In the genomic region with DNA sequence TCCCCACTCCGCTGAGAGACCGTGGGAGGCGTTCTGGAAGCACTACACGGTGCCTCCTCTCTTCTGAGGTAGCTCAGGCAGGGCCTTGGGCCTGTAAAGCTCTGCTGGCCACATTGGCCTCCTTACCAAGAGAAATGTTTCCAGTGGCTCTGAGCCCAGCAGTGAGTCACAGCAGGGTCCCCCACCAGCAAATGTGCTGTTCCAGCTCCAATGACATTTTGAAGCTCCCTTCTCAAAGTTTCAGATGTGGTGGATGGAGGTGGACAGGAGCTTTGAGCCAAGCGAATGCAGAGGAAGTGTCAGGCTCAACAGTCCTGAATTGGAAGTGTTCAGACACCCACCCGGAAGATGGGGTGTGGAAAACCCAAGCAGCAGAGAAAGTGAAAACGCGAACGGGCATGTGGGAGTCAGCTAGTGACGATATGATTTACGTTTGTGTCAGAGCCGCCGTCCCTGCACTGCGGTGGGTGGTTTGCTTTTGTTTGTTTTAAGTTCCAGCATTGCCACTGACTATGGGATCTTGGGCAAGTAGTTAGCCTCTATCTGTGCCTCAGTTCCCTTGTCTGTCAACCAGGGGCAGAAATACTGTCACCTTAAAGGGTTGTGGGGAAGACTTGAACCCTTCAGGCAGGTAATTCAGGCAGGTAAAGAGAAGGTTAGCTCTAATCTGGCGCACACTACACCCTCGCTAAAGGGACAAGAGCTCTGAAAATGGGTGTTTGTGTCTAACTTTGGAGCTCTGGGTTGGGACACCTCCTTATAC, we compare ENCODE assay signal across 1 cellular context.
A peak's percentile ranks its signal among the peaks of the same experiment; 100 is the strongest.
TF ChIP-seq lines count a peak whose summit lies in the region.

No MANE protein-coding gene starts in this region.

TF ChIP-seq in GM12878, 131 proteins besides CTCF, POLR2A, EP300 and RAD21 (continued from another document):
- peak; percentile 29; the same call in 1 of the 2 replicates for TF ChIP-seq ZBTB40 (IDR thresholded peaks at IDR 0.05; ENCODE audit: borderline replicate concordance)
- TF ChIP-seq SPI1 (IDR thresholded peaks at IDR 0.05; ENCODE audit: borderline replicate concordance, insufficient read depth, low read depth, low read length), result no peak
- TF ChIP-seq STAT1 (conservative IDR thresholded peaks at IDR 0.05), result no peak
- TF ChIP-seq, protein P1, sequence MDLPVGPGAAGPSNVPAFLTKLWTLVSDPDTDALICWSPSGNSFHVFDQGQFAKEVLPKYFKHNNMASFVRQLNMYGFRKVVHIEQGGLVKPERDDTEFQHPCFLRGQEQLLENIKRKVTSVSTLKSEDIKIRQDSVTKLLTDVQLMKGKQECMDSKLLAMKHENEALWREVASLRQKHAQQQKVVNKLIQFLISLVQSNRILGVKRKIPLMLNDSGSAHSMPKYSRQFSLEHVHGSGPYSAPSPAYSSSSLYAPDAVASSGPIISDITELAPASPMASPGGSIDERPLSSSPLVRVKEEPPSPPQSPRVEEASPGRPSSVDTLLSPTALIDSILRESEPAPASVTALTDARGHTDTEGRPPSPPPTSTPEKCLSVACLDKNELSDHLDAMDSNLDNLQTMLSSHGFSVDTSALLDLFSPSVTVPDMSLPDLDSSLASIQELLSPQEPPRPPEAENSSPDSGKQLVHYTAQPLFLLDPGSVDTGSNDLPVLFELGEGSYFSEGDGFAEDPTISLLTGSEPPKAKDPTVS (IDR thresholded peaks at IDR 0.05; ENCODE audit: low read depth, low read length), result no peak
- no peak for TF ChIP-seq CHD1 (IDR thresholded peaks at IDR 0.05; ENCODE audit: low read depth, low read length)
- TF ChIP-seq MTA3 (IDR thresholded peaks at IDR 0.05; ENCODE audit: borderline replicate concordance, low read length), result no peak
- no peak for TF ChIP-seq NFXL1 (IDR thresholded peaks at IDR 0.05; ENCODE audit: borderline replicate concordance)
- TF ChIP-seq, protein P2, sequence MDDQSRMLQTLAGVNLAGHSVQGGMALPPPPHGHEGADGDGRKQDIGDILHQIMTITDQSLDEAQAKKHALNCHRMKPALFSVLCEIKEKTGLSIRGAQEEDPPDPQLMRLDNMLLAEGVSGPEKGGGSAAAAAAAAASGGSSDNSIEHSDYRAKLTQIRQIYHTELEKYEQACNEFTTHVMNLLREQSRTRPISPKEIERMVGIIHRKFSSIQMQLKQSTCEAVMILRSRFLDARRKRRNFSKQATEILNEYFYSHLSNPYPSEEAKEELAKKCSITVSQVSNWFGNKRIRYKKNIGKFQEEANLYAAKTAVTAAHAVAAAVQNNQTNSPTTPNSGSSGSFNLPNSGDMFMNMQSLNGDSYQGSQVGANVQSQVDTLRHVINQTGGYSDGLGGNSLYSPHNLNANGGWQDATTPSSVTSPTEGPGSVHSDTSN (IDR thresholded peaks at IDR 0.05; ENCODE audit: insufficient replicate concordance, low read depth, low read length), result no peak
- TF ChIP-seq YBX1 (IDR thresholded peaks at IDR 0.05), result no peak
- TF ChIP-seq BMI1 (IDR thresholded peaks at IDR 0.05; ENCODE audit: borderline replicate concordance), result no peak
- no peak; the same call in 1 of the 2 replicates for TF ChIP-seq ATF2 (IDR thresholded peaks at IDR 0.05; ENCODE audit: low read length)
- TF ChIP-seq, protein P3, sequence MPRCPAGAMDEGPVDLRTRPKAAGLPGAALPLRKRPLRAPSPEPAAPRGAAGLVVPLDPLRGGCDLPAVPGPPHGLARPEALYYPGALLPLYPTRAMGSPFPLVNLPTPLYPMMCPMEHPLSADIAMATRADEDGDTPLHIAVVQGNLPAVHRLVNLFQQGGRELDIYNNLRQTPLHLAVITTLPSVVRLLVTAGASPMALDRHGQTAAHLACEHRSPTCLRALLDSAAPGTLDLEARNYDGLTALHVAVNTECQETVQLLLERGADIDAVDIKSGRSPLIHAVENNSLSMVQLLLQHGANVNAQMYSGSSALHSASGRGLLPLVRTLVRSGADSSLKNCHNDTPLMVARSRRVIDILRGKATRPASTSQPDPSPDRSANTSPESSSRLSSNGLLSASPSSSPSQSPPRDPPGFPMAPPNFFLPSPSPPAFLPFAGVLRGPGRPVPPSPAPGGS (IDR thresholded peaks at IDR 0.05; ENCODE audit: borderline replicate concordance, insufficient read depth, low read depth, low read length, poor library complexity, severe bottlenecking), result peak; percentile 24
- TF ChIP-seq, protein P4, sequence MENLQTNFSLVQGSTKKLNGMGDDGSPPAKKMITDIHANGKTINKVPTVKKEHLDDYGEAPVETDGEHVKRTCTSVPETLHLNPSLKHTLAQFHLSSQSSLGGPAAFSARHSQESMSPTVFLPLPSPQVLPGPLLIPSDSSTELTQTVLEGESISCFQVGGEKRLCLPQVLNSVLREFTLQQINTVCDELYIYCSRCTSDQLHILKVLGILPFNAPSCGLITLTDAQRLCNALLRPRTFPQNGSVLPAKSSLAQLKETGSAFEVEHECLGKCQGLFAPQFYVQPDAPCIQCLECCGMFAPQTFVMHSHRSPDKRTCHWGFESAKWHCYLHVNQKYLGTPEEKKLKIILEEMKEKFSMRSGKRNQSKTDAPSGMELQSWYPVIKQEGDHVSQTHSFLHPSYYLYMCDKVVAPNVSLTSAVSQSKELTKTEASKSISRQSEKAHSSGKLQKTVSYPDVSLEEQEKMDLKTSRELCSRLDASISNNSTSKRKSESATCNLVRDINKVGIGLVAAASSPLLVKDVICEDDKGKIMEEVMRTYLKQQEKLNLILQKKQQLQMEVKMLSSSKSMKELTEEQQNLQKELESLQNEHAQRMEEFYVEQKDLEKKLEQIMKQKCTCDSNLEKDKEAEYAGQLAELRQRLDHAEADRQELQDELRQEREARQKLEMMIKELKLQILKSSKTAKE (IDR thresholded peaks at IDR 0.05; ENCODE audit: low read depth, poor library complexity, severe bottlenecking), result no peak
- no peak for TF ChIP-seq SMC3 (IDR thresholded peaks at IDR 0.05; ENCODE audit: borderline replicate concordance, low read length)
- TF ChIP-seq NKRF (conservative IDR thresholded peaks at IDR 0.05), result no peak
- peak; percentile 15 for TF ChIP-seq MEF2B (IDR thresholded peaks at IDR 0.05; ENCODE audit: partially characterized antibody, poor library complexity, severe bottlenecking)
- TF ChIP-seq RUNX3 (IDR thresholded peaks at IDR 0.05; ENCODE audit: low read length), result 0 out of 2 replicates have a peak, but pooled peaks have one; percentile 53
- TF ChIP-seq KLF5 (IDR thresholded peaks at IDR 0.05; ENCODE audit: partially characterized antibody), result no peak
- TF ChIP-seq PKNOX1 (IDR thresholded peaks at IDR 0.05), result 0 out of 2 replicates have a peak, but pooled peaks have one; percentile 22
- peak; percentile 91 for TF ChIP-seq CREB1 (IDR thresholded peaks at IDR 0.05; ENCODE audit: low read depth)
- no peak for TF ChIP-seq NR2C1 (IDR thresholded peaks at IDR 0.05)
- TF ChIP-seq PAX5 (IDR thresholded peaks at IDR 0.05; ENCODE audit: borderline replicate concordance, low read depth, low read length), result peak; percentile 30; the same call in 1 of the 2 replicates
- 0 out of 2 replicates have a peak, but pooled peaks have one; percentile 59 for TF ChIP-seq SMAD5 (IDR thresholded peaks at IDR 0.05; ENCODE audit: low read depth)
- no peak for TF ChIP-seq DPF2 (IDR thresholded peaks at IDR 0.05)
- TF ChIP-seq HDAC2 (IDR thresholded peaks at IDR 0.05), result no peak
- no peak for TF ChIP-seq JUNB (IDR thresholded peaks at IDR 0.05)
- TF ChIP-seq GATAD2B (conservative IDR thresholded peaks at IDR 0.05; ENCODE audit: low read depth), result 0 out of 2 replicates have a peak, but pooled peaks have one; percentile 29
- TF ChIP-seq POU2F2 (IDR thresholded peaks at IDR 0.05; ENCODE audit: borderline replicate concordance, low read depth, low read length), result no peak
- TF ChIP-seq SMARCA5 (IDR thresholded peaks at IDR 0.05), result no peak
- TF ChIP-seq EED (IDR thresholded peaks at IDR 0.05; ENCODE audit: low read depth), result peak; percentile 71; the same call in 1 of the 2 replicates
- TF ChIP-seq, protein P5, sequence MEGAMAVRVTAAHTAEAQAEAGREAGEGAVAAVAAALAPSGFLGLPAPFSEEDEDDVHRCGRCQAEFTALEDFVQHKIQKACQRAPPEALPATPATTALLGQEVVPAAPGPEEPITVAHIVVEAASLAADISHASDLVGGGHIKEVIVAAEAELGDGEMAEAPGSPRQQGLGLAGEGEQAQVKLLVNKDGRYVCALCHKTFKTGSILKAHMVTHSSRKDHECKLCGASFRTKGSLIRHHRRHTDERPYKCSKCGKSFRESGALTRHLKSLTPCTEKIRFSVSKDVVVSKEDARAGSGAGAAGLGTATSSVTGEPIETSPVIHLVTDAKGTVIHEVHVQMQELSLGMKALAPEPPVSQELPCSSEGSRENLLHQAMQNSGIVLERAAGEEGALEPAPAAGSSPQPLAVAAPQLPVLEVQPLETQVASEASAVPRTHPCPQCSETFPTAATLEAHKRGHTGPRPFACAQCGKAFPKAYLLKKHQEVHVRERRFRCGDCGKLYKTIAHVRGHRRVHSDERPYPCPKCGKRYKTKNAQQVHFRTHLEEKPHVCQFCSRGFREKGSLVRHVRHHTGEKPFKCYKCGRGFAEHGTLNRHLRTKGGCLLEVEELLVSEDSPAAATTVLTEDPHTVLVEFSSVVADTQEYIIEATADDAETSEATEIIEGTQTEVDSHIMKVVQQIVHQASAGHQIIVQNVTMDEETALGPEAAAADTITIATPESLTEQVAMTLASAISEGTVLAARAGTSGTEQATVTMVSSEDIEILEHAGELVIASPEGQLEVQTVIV (IDR thresholded peaks at IDR 0.05; ENCODE audit: borderline replicate concordance, partially characterized antibody), result no peak
